2 cellular contexts compared by ENCODE assay signal in the genomic region with DNA sequence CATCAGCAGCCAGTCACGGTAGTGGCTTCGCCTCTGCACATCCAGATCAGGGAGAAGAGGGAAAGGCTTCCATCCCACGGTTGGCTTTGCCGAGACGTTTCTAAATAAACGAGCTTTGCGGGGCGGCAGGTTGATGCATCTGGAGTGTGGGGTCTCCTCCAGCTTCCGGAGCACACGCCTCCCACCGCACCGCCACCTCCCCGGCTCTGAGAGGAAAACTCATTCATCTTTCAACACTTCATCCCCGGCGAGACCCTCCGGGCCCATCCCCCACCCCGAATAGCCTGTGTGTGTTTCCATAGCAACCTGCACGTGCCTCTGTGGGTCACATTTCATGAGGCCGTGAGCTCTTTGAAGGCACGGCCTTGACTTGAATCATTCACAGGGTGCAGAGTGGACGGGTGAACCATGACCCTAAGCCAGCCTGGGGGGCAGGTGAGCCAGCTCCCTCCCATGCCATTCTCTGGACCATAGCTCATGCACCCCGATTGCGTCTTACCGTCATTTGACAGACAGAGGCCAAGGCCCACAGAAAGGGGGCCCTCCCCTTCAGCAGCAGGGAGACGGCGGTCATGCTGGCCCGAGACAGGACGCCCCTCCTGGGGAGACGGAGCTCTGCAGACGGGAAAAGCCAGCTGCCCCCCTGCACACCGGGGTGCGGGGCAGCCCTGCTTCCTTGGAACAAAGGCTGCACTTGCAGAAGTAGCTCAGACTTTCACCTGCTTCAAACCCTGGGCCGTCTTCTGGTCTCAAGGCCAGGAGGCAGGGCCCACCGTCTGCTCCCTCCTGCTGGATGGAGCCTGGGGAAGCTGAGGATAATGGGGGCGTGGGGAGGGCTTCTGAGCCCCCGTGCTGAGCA.
TF ChIP-seq lines count a peak whose summit lies in the region.

No MANE protein-coding gene starts in this region.

TF ChIP-seq in IMR-90, 13 proteins besides CTCF, POLR2A, EP300 and RAD21 (continued from another document):
- TF ChIP-seq BHLHE40 (IDR thresholded peaks at IDR 0.05; ENCODE audit: low read depth, low read length) = peak; percentile 70; the same call in 1 of the 2 replicates

TF ChIP-seq in neural cell, 6 proteins besides CTCF, POLR2A, EP300 and RAD21 (continued from another document):
- TF ChIP-seq, protein P1, sequence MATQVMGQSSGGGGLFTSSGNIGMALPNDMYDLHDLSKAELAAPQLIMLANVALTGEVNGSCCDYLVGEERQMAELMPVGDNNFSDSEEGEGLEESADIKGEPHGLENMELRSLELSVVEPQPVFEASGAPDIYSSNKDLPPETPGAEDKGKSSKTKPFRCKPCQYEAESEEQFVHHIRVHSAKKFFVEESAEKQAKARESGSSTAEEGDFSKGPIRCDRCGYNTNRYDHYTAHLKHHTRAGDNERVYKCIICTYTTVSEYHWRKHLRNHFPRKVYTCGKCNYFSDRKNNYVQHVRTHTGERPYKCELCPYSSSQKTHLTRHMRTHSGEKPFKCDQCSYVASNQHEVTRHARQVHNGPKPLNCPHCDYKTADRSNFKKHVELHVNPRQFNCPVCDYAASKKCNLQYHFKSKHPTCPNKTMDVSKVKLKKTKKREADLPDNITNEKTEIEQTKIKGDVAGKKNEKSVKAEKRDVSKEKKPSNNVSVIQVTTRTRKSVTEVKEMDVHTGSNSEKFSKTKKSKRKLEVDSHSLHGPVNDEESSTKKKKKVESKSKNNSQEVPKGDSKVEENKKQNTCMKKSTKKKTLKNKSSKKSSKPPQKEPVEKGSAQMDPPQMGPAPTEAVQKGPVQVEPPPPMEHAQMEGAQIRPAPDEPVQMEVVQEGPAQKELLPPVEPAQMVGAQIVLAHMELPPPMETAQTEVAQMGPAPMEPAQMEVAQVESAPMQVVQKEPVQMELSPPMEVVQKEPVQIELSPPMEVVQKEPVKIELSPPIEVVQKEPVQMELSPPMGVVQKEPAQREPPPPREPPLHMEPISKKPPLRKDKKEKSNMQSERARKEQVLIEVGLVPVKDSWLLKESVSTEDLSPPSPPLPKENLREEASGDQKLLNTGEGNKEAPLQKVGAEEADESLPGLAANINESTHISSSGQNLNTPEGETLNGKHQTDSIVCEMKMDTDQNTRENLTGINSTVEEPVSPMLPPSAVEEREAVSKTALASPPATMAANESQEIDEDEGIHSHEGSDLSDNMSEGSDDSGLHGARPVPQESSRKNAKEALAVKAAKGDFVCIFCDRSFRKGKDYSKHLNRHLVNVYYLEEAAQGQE (IDR thresholded peaks at IDR 0.05; ENCODE audit: borderline replicate concordance) = peak; percentile 34
